2 cellular contexts compared by ENCODE assay signal in genomic region chr2:207603486-207603885, GRCh38.
TF ChIP-seq lines count a peak whose summit lies in the region.

No MANE protein-coding gene starts in this region.

TF ChIP-seq in GM23338, 12 proteins besides CTCF, POLR2A, EP300 and RAD21:
- TF ChIP-seq NANOG (IDR thresholded peaks at IDR 0.05; ENCODE audit: borderline replicate concordance) (no peak), POLR2AphosphoS5 (IDR thresholded peaks at IDR 0.05; ENCODE audit: low read depth) (no peak), CREB1 (CRISPR knock-in tag; IDR thresholded peaks at IDR 0.05; ENCODE audit: low read depth) (no peak), EZH2phosphoT487 (IDR thresholded peaks at IDR 0.05; ENCODE audit: unreplicated experiment) (no peak), ZNF114 (CRISPR knock-in tag; IDR thresholded peaks at IDR 0.05) (no peak), ZNF462 (CRISPR knock-in tag; IDR thresholded peaks at IDR 0.05) (no peak), EZH2 (IDR thresholded peaks at IDR 0.05; ENCODE audit: low read depth, unreplicated experiment) (no peak), JUNB (IDR thresholded peaks at IDR 0.05; ENCODE audit: unreplicated experiment) (no peak), ZNF331 (CRISPR knock-in tag; IDR thresholded peaks at IDR 0.05; ENCODE audit: low read depth) (no peak), REST (IDR thresholded peaks at IDR 0.05; ENCODE audit: unreplicated experiment) (no peak)

TF ChIP-seq in K562, 482 proteins besides CTCF, POLR2A, EP300 and RAD21:
- TF ChIP-seq ZNF431 (CRISPR knock-in tag; IDR thresholded peaks at IDR 0.05) (no peak), ATF7 (IDR thresholded peaks at IDR 0.05) (0 out of 2 replicates have a peak, but pooled peaks have one; percentile 30), CHD1 (IDR thresholded peaks at IDR 0.05; ENCODE audit: low read length) (no peak), RAD51 (IDR thresholded peaks at IDR 0.05; ENCODE audit: borderline replicate concordance, low read depth) (no peak), TAL1 (IDR thresholded peaks at IDR 0.05) (no peak), GTF2B (IDR thresholded peaks at IDR 0.05; ENCODE audit: extremely low read depth, insufficient read length) (no peak), MNT (conservative IDR thresholded peaks at IDR 0.05) (peak in 1 of 2 experiments; percentile 50; a peak in 1 of 4 replicates), ZNF512 (tag; IDR thresholded peaks at IDR 0.05) (no peak), SIN3B (IDR thresholded peaks at IDR 0.05; ENCODE audit: low read depth) (no peak), ATF3 (IDR thresholded peaks at IDR 0.05) (peak; percentile 67; the same call in 1 of the 2 replicates), ATF3 (CRISPR knock-in tag; conservative IDR thresholded peaks at IDR 0.05) (no peak), MTF1 (CRISPR knock-in tag; IDR thresholded peaks at IDR 0.05; ENCODE audit: borderline replicate concordance) (no peak), PBX2 (CRISPR knock-in tag; IDR thresholded peaks at IDR 0.05; ENCODE audit: low read depth) (no peak), PBX2 (tag; conservative IDR thresholded peaks at IDR 0.05; ENCODE audit: low read depth) (peak; percentile 65), NFE2L1 (tag; IDR thresholded peaks at IDR 0.05; ENCODE audit: borderline replicate concordance, low read depth) (no peak), PHF8 (IDR thresholded peaks at IDR 0.05; ENCODE audit: borderline replicate concordance, low read length) (no peak), ZC3H4 (CRISPR knock-in tag; IDR thresholded peaks at IDR 0.05; ENCODE audit: borderline replicate concordance) (no peak), SAFB2 (IDR thresholded peaks at IDR 0.05; ENCODE audit: borderline replicate concordance, low read depth, low read length, severe bottlenecking) (no peak), U2AF2 (optimal IDR thresholded peaks at IDR 0.05; ENCODE audit: low read depth, low read length) (no peak), MEIS2 (IDR thresholded peaks at IDR 0.05; ENCODE audit: partially characterized antibody) (peak; percentile 91), JUND (IDR thresholded peaks at IDR 0.05; ENCODE audit: borderline replicate concordance, low read depth, low read length) (no peak), JUND (tag; IDR thresholded peaks at IDR 0.05; ENCODE audit: borderline replicate concordance, low read depth, low read length) (peak; percentile 54; the same call in 1 of the 3 replicates), L3MBTL2 (IDR thresholded peaks at IDR 0.05) (peak; percentile 18; the same call in 1 of the 2 replicates)
